ENCODE assay signal across 16 cellular contexts in genomic region chr20:14644698-14645097, GRCh38.
"Had no signal": no experiment of that assay in that cellular context is flagged by ENCODE, and none has a peak within 500 bp of the region (broad histone marks: within the 10 kb centered on the region; RNA-seq: fewer than 3 reads in every experiment).

No MANE protein-coding gene starts in this region.

- H3K36me3 Mint-ChIP-seq: naive thymus-derived CD4-positive, alpha-beta T cell had no signal

- H3K4me1 Mint-ChIP-seq: activated naive CD8-positive, alpha-beta T cell treated with anti-CD3 and anti-CD28 coated beads, Interleukin-2, amount 50 U/mL, for 24 hours; naive thymus-derived CD4-positive, alpha-beta T cell had no signal

- DNase-seq: activated CD4-positive, alpha-beta T cell treated with anti-CD3 and anti-CD28 coated beads for 4 hours; activated CD8-positive, alpha-beta memory T cell treated with anti-CD3 and anti-CD28 coated beads, Interleukin-2, amount 50 U/mL, for 48 hours; activated CD8-positive, alpha-beta T cell treated with anti-CD3 and anti-CD28 coated beads, Interleukin-2, amount 10 ng/mL, durations not matched to agents 7 days and 5 days; activated naive CD4-positive, alpha-beta T cell treated with Interleukin-2 at 50 U/mL for 16 hours; activated naive CD8-positive, alpha-beta T cell treated with anti-CD3 and anti-CD28 coated beads, Interleukin-2, amount 50 U/mL, for 24 hours; dorsolateral prefrontal cortex; esophagus squamous epithelium; foreskin fibroblast; left colon; naive thymus-derived CD4-positive, alpha-beta T cell; stimulated activated CD4-positive, alpha-beta T cell treated with anti-CD3 and anti-CD28 coated beads, Interleukin-15, amount 100 ng/mL, for 24 hours; stomach; WERI-Rb-1 had no signal

- H3K27me3 Mint-ChIP-seq: activated naive CD8-positive, alpha-beta T cell treated with anti-CD3 and anti-CD28 coated beads, Interleukin-2, amount 50 U/mL, for 24 hours; naive thymus-derived CD4-positive, alpha-beta T cell had no signal

- H3K4me3 ChIP-seq: ascending aorta, dorsolateral prefrontal cortex, esophagus squamous epithelium, lung, stomach, thoracic aorta had no signal

- ATAC-seq: activated CD8-positive, alpha-beta T cell treated with anti-CD3 and anti-CD28 coated beads, Interleukin-2, amount 10 ng/mL, durations not matched to agents 7 days and 5 days; activated naive CD8-positive, alpha-beta T cell treated with anti-CD3 and anti-CD28 coated beads, Interleukin-2, amount 50 U/mL, for 24 hours; left colon; naive thymus-derived CD4-positive, alpha-beta T cell had no signal

- H3K4me3 Mint-ChIP-seq: activated CD8-positive, alpha-beta T cell treated with anti-CD3 and anti-CD28 coated beads, Interleukin-2, amount 10 ng/mL, durations not matched to agents 7 days and 5 days; activated naive CD8-positive, alpha-beta T cell treated with anti-CD3 and anti-CD28 coated beads, Interleukin-2, amount 50 U/mL, for 24 hours; naive thymus-derived CD4-positive, alpha-beta T cell had no signal

- H3K27ac Mint-ChIP-seq: activated CD8-positive, alpha-beta T cell treated with anti-CD3 and anti-CD28 coated beads, Interleukin-2, amount 10 ng/mL, durations not matched to agents 7 days and 5 days; activated naive CD8-positive, alpha-beta T cell treated with anti-CD3 and anti-CD28 coated beads, Interleukin-2, amount 50 U/mL, for 24 hours; naive thymus-derived CD4-positive, alpha-beta T cell had no signal
